1 cellular context compared by ENCODE assay signal in the genomic region with DNA sequence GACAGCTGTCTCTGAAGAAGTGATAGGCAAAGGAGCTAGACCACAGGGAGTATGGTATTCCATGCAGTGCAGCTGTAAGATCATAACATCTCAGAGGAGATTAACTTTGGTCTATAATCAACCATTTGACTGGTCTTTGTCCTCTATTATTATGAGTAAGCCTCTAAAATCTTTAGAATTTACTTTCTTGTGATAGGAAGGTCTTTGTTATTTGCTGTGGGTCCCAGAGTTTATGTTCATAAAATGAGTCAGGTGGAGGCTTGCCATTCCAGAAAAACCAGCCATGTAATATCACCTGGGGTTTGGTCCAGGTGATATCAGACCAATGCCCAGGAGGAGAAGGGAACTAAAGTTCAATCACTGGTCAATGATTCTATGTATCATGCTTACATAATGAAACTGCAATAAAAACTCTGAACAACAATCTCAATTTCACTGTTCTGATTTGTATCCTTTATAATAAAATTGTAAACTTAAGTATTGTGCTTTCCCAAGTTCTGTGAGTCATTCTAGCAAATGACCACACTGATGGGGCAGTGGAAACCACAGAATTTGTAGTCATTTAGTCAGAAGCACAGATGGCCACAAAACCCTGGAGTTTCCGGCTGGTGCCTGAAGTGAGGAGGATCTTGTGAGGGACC.
TF ChIP-seq lines count a peak whose summit lies in the region.

No MANE protein-coding gene starts in this region.

TF ChIP-seq in IMR-90, 13 proteins besides CTCF, POLR2A, EP300 and RAD21:
- TF ChIP-seq MAZ (IDR thresholded peaks at IDR 0.05; ENCODE audit: borderline replicate concordance, low read depth, low read length): no peak; the same call in 1 of the 2 replicates
- TF ChIP-seq, protein P1, sequence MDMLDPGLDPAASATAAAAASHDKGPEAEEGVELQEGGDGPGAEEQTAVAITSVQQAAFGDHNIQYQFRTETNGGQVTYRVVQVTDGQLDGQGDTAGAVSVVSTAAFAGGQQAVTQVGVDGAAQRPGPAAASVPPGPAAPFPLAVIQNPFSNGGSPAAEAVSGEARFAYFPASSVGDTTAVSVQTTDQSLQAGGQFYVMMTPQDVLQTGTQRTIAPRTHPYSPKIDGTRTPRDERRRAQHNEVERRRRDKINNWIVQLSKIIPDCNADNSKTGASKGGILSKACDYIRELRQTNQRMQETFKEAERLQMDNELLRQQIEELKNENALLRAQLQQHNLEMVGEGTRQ (IDR thresholded peaks at IDR 0.05; ENCODE audit: low read depth, low read length): no peak
- TF ChIP-seq MXI1 (IDR thresholded peaks at IDR 0.05; ENCODE audit: borderline replicate concordance, low read depth, low read length): no peak
- peak; percentile 72; the same call in 1 of the 2 replicates for TF ChIP-seq FOS (IDR thresholded peaks at IDR 0.05; ENCODE audit: low read depth, low read length)
- TF ChIP-seq CEBPB (IDR thresholded peaks at IDR 0.05; ENCODE audit: low read depth, low read length): peak; percentile 66
- TF ChIP-seq MAFK (IDR thresholded peaks at IDR 0.05; ENCODE audit: low read depth, low read length): no peak
- TF ChIP-seq NFE2L2 (IDR thresholded peaks at IDR 0.05; ENCODE audit: low read depth, low read length): no peak
- TF ChIP-seq, protein P2, sequence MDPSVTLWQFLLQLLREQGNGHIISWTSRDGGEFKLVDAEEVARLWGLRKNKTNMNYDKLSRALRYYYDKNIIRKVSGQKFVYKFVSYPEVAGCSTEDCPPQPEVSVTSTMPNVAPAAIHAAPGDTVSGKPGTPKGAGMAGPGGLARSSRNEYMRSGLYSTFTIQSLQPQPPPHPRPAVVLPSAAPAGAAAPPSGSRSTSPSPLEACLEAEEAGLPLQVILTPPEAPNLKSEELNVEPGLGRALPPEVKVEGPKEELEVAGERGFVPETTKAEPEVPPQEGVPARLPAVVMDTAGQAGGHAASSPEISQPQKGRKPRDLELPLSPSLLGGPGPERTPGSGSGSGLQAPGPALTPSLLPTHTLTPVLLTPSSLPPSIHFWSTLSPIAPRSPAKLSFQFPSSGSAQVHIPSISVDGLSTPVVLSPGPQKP (IDR thresholded peaks at IDR 0.05; ENCODE audit: borderline replicate concordance, low read depth, low read length): no peak
- no peak for TF ChIP-seq BHLHE40 (IDR thresholded peaks at IDR 0.05; ENCODE audit: low read depth, low read length)
- no peak for TF ChIP-seq RFX5 (IDR thresholded peaks at IDR 0.05; ENCODE audit: low read depth, low read length)
- no peak for TF ChIP-seq SMC3 (IDR thresholded peaks at IDR 0.05; ENCODE audit: low read depth, low read length)
- TF ChIP-seq RCOR1 (IDR thresholded peaks at IDR 0.05; ENCODE audit: insufficient replicate concordance, low read length): no peak
TF ChIP-seq in IMR-90: peak in this region for 2.
